ENCODE assay signal across 8 cellular contexts in the genomic region with DNA sequence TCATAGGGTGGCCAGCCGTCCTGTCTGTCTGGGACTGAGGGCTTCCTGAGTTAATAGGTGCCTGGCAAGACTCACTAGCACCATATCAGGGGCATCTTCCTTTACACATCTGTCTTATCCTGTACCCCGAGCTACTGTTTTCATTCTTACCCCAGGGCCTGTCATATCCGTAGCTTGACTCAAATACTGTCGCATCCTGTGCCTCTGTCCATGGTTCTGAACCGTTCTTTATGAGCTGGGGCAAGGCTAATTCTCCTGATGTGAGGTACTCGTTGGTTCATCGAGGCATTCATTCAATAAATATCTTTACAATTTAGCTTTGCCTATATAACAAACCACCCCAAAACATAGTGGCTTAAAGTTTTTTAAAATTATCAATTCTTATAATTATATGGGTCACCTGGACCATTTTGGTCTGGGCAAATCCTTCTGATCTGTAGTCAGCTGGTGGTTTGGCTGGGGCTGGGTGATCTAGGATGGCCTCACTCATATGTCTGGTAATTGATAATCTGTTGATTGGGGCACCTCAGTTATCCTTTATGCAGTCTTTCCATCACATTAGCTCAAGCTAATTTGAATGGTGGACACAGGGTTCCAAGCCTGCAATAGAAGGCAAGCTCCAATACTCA.
DNase-seq lines count a peak whose midpoint lies in the region; ATAC-seq and TF ChIP-seq lines count a peak whose summit lies in the region.

No MANE protein-coding gene starts in this region.

- no peak overlapping the region for H3K4me3 ChIP-seq in HFF-Myc (replicated peaks; ENCODE audit: low read depth, low read length)
- H3K4me3 ChIP-seq in colonic mucosa: no peak overlapping the region

- H3K9ac ChIP-seq in colonic mucosa (ENCODE audit: low read depth in 2 of 2, low read length in 2 of 2): no peak overlapping the region

- no peaks in the 10 kb centered on the region for H3K36me3 Mint-ChIP-seq in T-helper 2 cell treated with Interferon-gamma antibody and Interleukin-4, amounts not matched to agents 5 μg/mL and 100 μg/mL, for 36 hours (ENCODE audit: low read depth)
- H3K36me3 Mint-ChIP-seq in progenitor cell of endocrine pancreas (ENCODE audit: insufficient read depth): no peaks in the 10 kb centered on the region

- peaks cover 13% of the 10 kb centered on the region for H3K27me3 Mint-ChIP-seq in T-helper 2 cell treated with Interferon-gamma antibody and Interleukin-4, amounts not matched to agents 5 μg/mL and 100 μg/mL, for 36 hours (ENCODE audit: low read depth)
- peaks cover 65% of the 10 kb centered on the region for H3K27me3 Mint-ChIP-seq in progenitor cell of endocrine pancreas

- no peaks in the 10 kb centered on the region for H3K4me1 Mint-ChIP-seq in T-helper 2 cell treated with Interferon-gamma antibody and Interleukin-4, amounts not matched to agents 5 μg/mL and 100 μg/mL, for 36 hours (ENCODE audit: low read depth)
- no peaks in the 10 kb centered on the region for H3K4me1 Mint-ChIP-seq in progenitor cell of endocrine pancreas (ENCODE audit: low read depth)

- H3K27ac ChIP-seq in colonic mucosa: no peak overlapping the region

- no peak overlapping the region for H3K27ac Mint-ChIP-seq in T-helper 2 cell treated with Interferon-gamma antibody and Interleukin-4, amounts not matched to agents 5 μg/mL and 100 μg/mL, for 36 hours
- H3K27ac Mint-ChIP-seq in progenitor cell of endocrine pancreas: no peak overlapping the region

- H3K4me1 ChIP-seq in colonic mucosa: no peaks in the 10 kb centered on the region

- no peak overlapping the region for H3K4me3 Mint-ChIP-seq in T-helper 2 cell treated with Interferon-gamma antibody and Interleukin-4, amounts not matched to agents 5 μg/mL and 100 μg/mL, for 36 hours
- no peak overlapping the region for H3K4me3 Mint-ChIP-seq in progenitor cell of endocrine pancreas (ENCODE audit: low read depth)

- no peaks in the 10 kb centered on the region for H3K36me3 ChIP-seq in colonic mucosa

- intact Hi-C loops in colonic mucosa (cut with DNase I): no loop called here

- H3K9me3 ChIP-seq in colonic mucosa: no peaks in the 10 kb centered on the region

- no peaks in the 10 kb centered on the region for H3K27me3 ChIP-seq in colonic mucosa

- DNase-seq in HFF-Myc (ENCODE audit: extremely low read depth, low read depth) (peak; percentile 29), colonic mucosa (peak; percentile 49), progenitor cell of endocrine pancreas (ENCODE audit: low spot score, unreplicated experiment) (peak; percentile 55), NCI-H2107 (lab: John Stamatoyannopoulos, UW) (no peak), omental fat pad (ENCODE audit: low spot score) (no peak)
- DNase-seq in T-helper 2 cell treated with Interferon-gamma antibody and Interleukin-4, amounts not matched to agents 5 μg/mL and 100 μg/mL, for 36 hours (ENCODE audit: low spot score): peak; percentile 42

- H3K9me3 Mint-ChIP-seq in T-helper 2 cell treated with Interferon-gamma antibody and Interleukin-4, amounts not matched to agents 5 μg/mL and 100 μg/mL, for 36 hours: no peaks in the 10 kb centered on the region
- no peaks in the 10 kb centered on the region for H3K9me3 Mint-ChIP-seq in progenitor cell of endocrine pancreas (ENCODE audit: low read depth)

- TF ChIP-seq CTCF in HFF-Myc (IDR thresholded peaks at IDR 0.05; ENCODE audit: low read depth, low read length, missing control alignments): no peak
- no peak for TF ChIP-seq CTCF in colonic mucosa (IDR thresholded peaks at IDR 0.05)
- TF ChIP-seq CTCF in progenitor cell of endocrine pancreas (IDR thresholded peaks at IDR 0.05; ENCODE audit: unreplicated experiment): no peak
- TF ChIP-seq CTCF in omental fat pad (IDR thresholded peaks at IDR 0.05): no peak

- ATAC-seq in GM19035 (IDR thresholded peaks at IDR 0.05; ENCODE audit: unreplicated experiment) (no peak), GM18868 (IDR thresholded peaks at IDR 0.05; ENCODE audit: unreplicated experiment) (no peak), omental fat pad (ENCODE audit: low FRiP score) (no peak)

Comparison
In these comparisons a context has a peak if more than half of its experiments do, and no peak if none do; other contexts are left out.
1. DNase-seq: peak in HFF-Myc (single experiment), T-helper 2 cell treated with Interferon-gamma antibody and Interleukin-4, amounts not matched to agents 5 μg/mL and 100 μg/mL, for 36 hours (single experiment), colonic mucosa (single experiment) and progenitor cell of endocrine pancreas (single experiment); none in NCI-H2107 (single experiment) and omental fat pad (single experiment).